In genomic region chr7:80060218-80060806, GRCh38 we compare ENCODE assay signal across 8 cellular contexts.
A peak's percentile ranks its signal among the peaks of the same experiment; 100 is the strongest.
DNase-seq lines count a peak whose midpoint lies in the region; ATAC-seq and TF ChIP-seq lines count a peak whose summit lies in the region.

No MANE protein-coding gene starts in this region.

- TF ChIP-seq CTCF in activated CD8-positive, alpha-beta T cell treated with anti-CD3 and anti-CD28 coated beads for 36 hours (IDR thresholded peaks at IDR 0.05), result peak; percentile 50

- H3K4me1 Mint-ChIP-seq in activated CD8-positive, alpha-beta T cell treated with anti-CD3 and anti-CD28 coated beads for 36 hours (ENCODE audit: low read depth), result no peaks in the 10 kb centered on the region
- H3K4me1 Mint-ChIP-seq in activated CD8-positive, alpha-beta T cell treated with anti-CD3 and anti-CD28 coated beads, Interleukin-2, amount 10 ng/mL, durations not matched to agents 7 days and 5 days (ENCODE audit: low read depth), result no peaks in the 10 kb centered on the region

- no peak for ATAC-seq in activated CD8-positive, alpha-beta T cell treated with anti-CD3 and anti-CD28 coated beads for 36 hours
- ATAC-seq in activated CD8-positive, alpha-beta T cell treated with anti-CD3 and anti-CD28 coated beads, Interleukin-2, amount 10 ng/mL, durations not matched to agents 7 days and 5 days, result no peak
- ATAC-seq in GM21423 (IDR thresholded peaks at IDR 0.05; ENCODE audit: unreplicated experiment), result no peak

- H3K36me3 Mint-ChIP-seq in activated CD8-positive, alpha-beta T cell treated with anti-CD3 and anti-CD28 coated beads for 36 hours (ENCODE audit: low read depth), result no peaks in the 10 kb centered on the region
- no peaks in the 10 kb centered on the region for H3K36me3 Mint-ChIP-seq in activated CD8-positive, alpha-beta T cell treated with anti-CD3 and anti-CD28 coated beads, Interleukin-2, amount 10 ng/mL, durations not matched to agents 7 days and 5 days (ENCODE audit: low read depth)

- H3K4me3 Mint-ChIP-seq in activated CD8-positive, alpha-beta T cell treated with anti-CD3 and anti-CD28 coated beads for 36 hours, result no peak overlapping the region
- H3K4me3 Mint-ChIP-seq in activated CD8-positive, alpha-beta T cell treated with anti-CD3 and anti-CD28 coated beads, Interleukin-2, amount 10 ng/mL, durations not matched to agents 7 days and 5 days, result no peak overlapping the region

- H3K27me3 ChIP-seq in MG63, result no peaks in the 10 kb centered on the region

- POLR2A ChIA-PET in activated CD8-positive, alpha-beta T cell treated with anti-CD3 and anti-CD28 coated beads for 36 hours (lab: Charles Lee), result no interaction called here
- POLR2A ChIA-PET in activated CD8-positive, alpha-beta T cell treated with anti-CD3 and anti-CD28 coated beads, Interleukin-2, amount 10 ng/mL, durations not matched to agents 7 days and 5 days (lab: Charles Lee), result no interaction called here

- no peaks in the 10 kb centered on the region for H3K36me3 ChIP-seq in MG63

- no peak for DNase-seq in activated CD8-positive, alpha-beta T cell treated with anti-CD3 and anti-CD28 coated beads for 36 hours
- DNase-seq in activated CD8-positive, alpha-beta T cell treated with anti-CD3 and anti-CD28 coated beads, Interleukin-2, amount 10 ng/mL, durations not matched to agents 7 days and 5 days, result no peak
- DNase-seq in NCI-H1048 (lab: John Stamatoyannopoulos, UW) (peak; percentile 42), SKM-1 (lab: John Stamatoyannopoulos, UW; ENCODE audit: unreplicated experiment) (peak; percentile 12), glomerular endothelial cell (ENCODE audit: extremely low read depth, low read depth, low spot score) (peak; percentile 63), stromal cell of bone marrow (ENCODE audit: low read depth) (peak; percentile 45), MG63 (no peak)

- H3K4me3 ChIP-seq in MG63, result no peak overlapping the region

- no peaks in the 10 kb centered on the region for H3K27me3 Mint-ChIP-seq in activated CD8-positive, alpha-beta T cell treated with anti-CD3 and anti-CD28 coated beads for 36 hours
- H3K27me3 Mint-ChIP-seq in activated CD8-positive, alpha-beta T cell treated with anti-CD3 and anti-CD28 coated beads, Interleukin-2, amount 10 ng/mL, durations not matched to agents 7 days and 5 days (ENCODE audit: low read depth), result no peaks in the 10 kb centered on the region

- CTCF ChIA-PET in activated CD8-positive, alpha-beta T cell treated with anti-CD3 and anti-CD28 coated beads for 36 hours (lab: Charles Lee), result interaction anchor here (0.7 to 1.9 kb wide), 9 partner anchors 12 to 391 kb away, joined by 3 to 12 read pairs (median 3); no protein-coding TSS in a partner anchor
- CTCF ChIA-PET in activated CD8-positive, alpha-beta T cell treated with anti-CD3 and anti-CD28 coated beads, Interleukin-2, amount 10 ng/mL, durations not matched to agents 7 days and 5 days (lab: Charles Lee), result interaction anchor here (0.8 to 1.6 kb wide), 5 partner anchors 13 to 54 kb away, joined by 3 to 5 read pairs (median 3); no protein-coding TSS in a partner anchor

- H3K9me3 ChIP-seq in MG63, result no peaks in the 10 kb centered on the region

- no peak overlapping the region for H3K27ac Mint-ChIP-seq in activated CD8-positive, alpha-beta T cell treated with anti-CD3 and anti-CD28 coated beads for 36 hours
- no peak overlapping the region for H3K27ac Mint-ChIP-seq in activated CD8-positive, alpha-beta T cell treated with anti-CD3 and anti-CD28 coated beads, Interleukin-2, amount 10 ng/mL, durations not matched to agents 7 days and 5 days

- intact Hi-C loops in activated CD8-positive, alpha-beta T cell treated with anti-CD3 and anti-CD28 coated beads for 36 hours (cut with micrococcal nuclease), result loop anchor here (5.0 kb wide), 1 partner anchor 392 kb away; no protein-coding TSS in a partner anchor

- H3K9me3 Mint-ChIP-seq in activated CD8-positive, alpha-beta T cell treated with anti-CD3 and anti-CD28 coated beads for 36 hours, result no peaks in the 10 kb centered on the region
- H3K9me3 Mint-ChIP-seq in activated CD8-positive, alpha-beta T cell treated with anti-CD3 and anti-CD28 coated beads, Interleukin-2, amount 10 ng/mL, durations not matched to agents 7 days and 5 days (ENCODE audit: insufficient read depth), result no peaks in the 10 kb centered on the region

Comparison
In these comparisons a context has a peak if more than half of its experiments do, and no peak if none do; other contexts are left out.
1. DNase-seq: peak in NCI-H1048 (single experiment), SKM-1 (single experiment), glomerular endothelial cell (single experiment) and stromal cell of bone marrow (single experiment); none in activated CD8-positive, alpha-beta T cell treated with anti-CD3 and anti-CD28 coated beads for 36 hours (single experiment), activated CD8-positive, alpha-beta T cell treated with anti-CD3 and anti-CD28 coated beads, Interleukin-2, amount 10 ng/mL, durations not matched to agents 7 days and 5 days (single experiment) and MG63 (single experiment).